Comparison of ENCODE assay signal across 22 cellular contexts in the genomic region with DNA sequence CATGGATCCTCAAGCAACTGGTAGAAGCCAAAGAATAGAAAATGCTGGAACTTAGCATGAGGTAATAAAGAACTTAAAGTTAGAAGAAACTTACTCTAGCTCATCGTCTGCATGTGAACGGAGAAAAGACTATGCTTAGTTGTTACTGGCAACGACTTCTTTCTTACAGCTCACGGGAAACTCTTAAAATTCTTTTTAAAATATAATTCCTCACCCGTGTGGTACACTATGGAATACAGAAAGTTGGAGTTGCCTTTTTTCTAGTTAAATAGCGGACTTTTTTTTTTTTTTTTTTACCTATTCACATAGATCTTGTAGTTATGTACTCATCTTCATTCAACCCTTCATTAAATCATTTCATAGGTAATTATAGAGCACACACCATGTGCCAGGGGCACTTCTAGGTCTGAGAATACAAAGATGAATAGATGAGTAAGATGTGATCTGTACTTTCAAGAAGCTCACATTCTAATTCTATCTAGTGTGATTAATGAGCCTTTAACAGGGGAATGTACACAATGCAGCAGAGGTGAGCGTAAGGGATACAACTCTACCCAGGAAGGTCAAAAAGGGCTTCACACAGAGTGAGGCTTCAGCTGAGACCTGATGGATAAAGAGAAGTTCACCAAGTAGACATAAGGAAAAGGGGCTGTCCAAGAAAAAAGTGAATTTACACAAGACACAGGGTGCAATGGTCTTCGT. TPM values are rescaled to one million over a fixed set of nuclear protein-coding genes. Genes with fewer than 3 reads are reported as not detected.
"Had no signal": no experiment of that assay in that cellular context is flagged by ENCODE, and none has a peak within 500 bp of the region (broad histone marks: within the 10 kb centered on the region; RNA-seq: fewer than 3 reads in every experiment).

No MANE protein-coding gene starts in this region.

- DNase-seq: activated CD4-positive, alpha-beta T cell treated with anti-CD3 and anti-CD28 coated beads, Interleukin-2, amount 50 U/mL, for 4 hours; activated effector memory CD4-positive, alpha-beta T cell treated with anti-CD3 and anti-CD28 coated beads, Interleukin-2, amount 50 U/mL, for 16 hours; activated naive CD4-positive, alpha-beta T cell treated with anti-CD3 and anti-CD28 coated beads, Interleukin-2, amount 50 U/mL, for 16 hours; activated T-cell treated with anti-CD3 and anti-CD28 coated beads, Interleukin-2, amount 50 U/mL, for 72 hours; aorta; colonic mucosa; hypothalamus; islet precursor cell; occipital lobe; stimulated activated CD4-positive, alpha-beta T cell treated with anti-CD3 and anti-CD28 coated beads, Interleukin-12 subunit alpha, Interleukin-12 subunit beta, amount 100 ng/mL, for 4 hours; stimulated activated CD4-positive, alpha-beta T cell treated with anti-CD3 and anti-CD28 coated beads, Interleukin-1b, Interleukin-23, amount 100 ng/mL, for 48 hours; stimulated activated CD8-positive, alpha-beta memory T cell treated with anti-CD3 and anti-CD28 coated beads, Interleukin-4, amount 100 ng/mL, for 48 hours; stimulated activated naive CD4-positive, alpha-beta T cell treated with Interleukin-2 at 50 U/mL for 16 hours; thyroid gland had no signal

- H3K9me3 ChIP-seq: colonic mucosa, thyroid gland had no signal

- H3K36me3 ChIP-seq: brain microvascular endothelial cell, colonic mucosa, thyroid gland had no signal

- ATAC-seq: activated T-cell treated with anti-CD3 and anti-CD28 coated beads, Interleukin-2, amount 50 U/mL, for 72 hours; left lobe of liver had no signal

- H3K27me3 ChIP-seq: brain microvascular endothelial cell, colonic mucosa, thyroid gland had no signal

- H3K4me1 ChIP-seq: colonic mucosa had no signal

- H3K4me3 ChIP-seq: colonic mucosa, thyroid gland had no signal

- H3K27ac ChIP-seq: colonic mucosa, thyroid gland had no signal

RNA-seq across cellular contexts. Expression of gene KCNMB2, which starts 18.4 kb away (rescaled TPM):
- total RNA-seq: activated CD8-positive, alpha-beta memory T cell treated with anti-CD3 and anti-CD28 coated beads for 36 hours; activated T-cell treated with anti-CD3 and anti-CD28 coated beads, Interleukin-2, amount 50 U/mL, for 72 hours; aorta; epithelial cell of proximal tubule; left lobe of liver; lung microvascular endothelial cell; posterior vena cava; subcutaneous adipose tissue; ureter had no signal
